ENCODE assay signal across 15 cellular contexts in genomic region chr11:37712246-37712645, GRCh38.
DNase-seq lines count a peak whose midpoint lies in the region; ATAC-seq and TF ChIP-seq lines count a peak whose summit lies in the region.
"Had no signal": no experiment of that assay in that cellular context is flagged by ENCODE, and none has a peak within 500 bp of the region (broad histone marks: within the 10 kb centered on the region; RNA-seq: fewer than 3 reads in every experiment).

No MANE protein-coding gene starts in this region.

- peaks cover 0 to 21% of the 10 kb centered on the region in 2 experiments; a peak in 1 of 4 replicates for H3K4me1 ChIP-seq in SK-N-SH (ENCODE audit: control insufficient read depth in 1 of 2, insufficient read depth in 2 of 2, low read depth in 1 of 2, low read length in 1 of 2)

- H3K4me3 Mint-ChIP-seq in glutamatergic neuron (ENCODE audit: unreplicated experiment), result peak overlapping the region; percentile 61
- H3K4me3 Mint-ChIP-seq: activated CD4-positive, alpha-beta T cell treated with anti-CD3 and anti-CD28 coated beads, Interleukin-2, amount 10 ng/mL, durations not matched to agents 24 days and 14 days; CD4-positive, alpha-beta T cell; dendritic cell treated with granulocyte-macrophage colony-stimulating factor and Interleukin-4, amounts not matched to agents 40 ng/mL and 50 ng/mL, for 4 days had no signal

- peak overlapping the region; percentile 95 for H3K27ac Mint-ChIP-seq in glutamatergic neuron (ENCODE audit: unreplicated experiment)
- H3K27ac Mint-ChIP-seq: activated CD4-positive, alpha-beta T cell treated with anti-CD3 and anti-CD28 coated beads, Interleukin-2, amount 10 ng/mL, durations not matched to agents 24 days and 14 days; CD4-positive, alpha-beta T cell; dendritic cell treated with granulocyte-macrophage colony-stimulating factor and Interleukin-4, amounts not matched to agents 40 ng/mL and 50 ng/mL, for 4 days had no signal

- no peaks in the 10 kb centered on the region for H3K79me2 ChIP-seq in SK-N-SH (ENCODE audit: insufficient read depth)

- WGBS in SK-N-SH (ENCODE audit: low lambda C conversion rate), result 41% methylated on average over 3 of the region's 3 CpGs

- H3K27me3 Mint-ChIP-seq in glutamatergic neuron (ENCODE audit: unreplicated experiment), result no peaks in the 10 kb centered on the region
- H3K27me3 Mint-ChIP-seq: activated CD4-positive, alpha-beta T cell treated with anti-CD3 and anti-CD28 coated beads, Interleukin-2, amount 10 ng/mL, durations not matched to agents 24 days and 14 days; CD4-positive, alpha-beta T cell; dendritic cell treated with granulocyte-macrophage colony-stimulating factor and Interleukin-4, amounts not matched to agents 40 ng/mL and 50 ng/mL, for 4 days had no signal

- H3K9me3 ChIP-seq in AG04450 (ENCODE audit: control insufficient read depth, insufficient read depth, low read length) (no peaks in the 10 kb centered on the region), SK-N-SH (no peaks in the 10 kb centered on the region)

- TF ChIP-seq RAD21 in SK-N-SH (IDR thresholded peaks at IDR 0.05; ENCODE audit: low read length), result peak; percentile 38

- H2AFZ ChIP-seq in SK-N-SH (ENCODE audit: low read depth), result peak overlapping the region; percentile 73

- no peaks in the 10 kb centered on the region for H3K9me2 ChIP-seq in SK-N-SH

- H3K4me3 ChIP-seq in AG04450 (ENCODE audit: low read depth, low read length), result no peak overlapping the region
- H3K4me3 ChIP-seq in SK-N-SH (ENCODE audit: low read depth in 2 of 2, low read length in 1 of 2), result no peak overlapping the region; a peak in 1 of 4 replicates

- H3K27me3 ChIP-seq in AG04450 (ENCODE audit: control insufficient read depth, insufficient read depth, low read length) (no peaks in the 10 kb centered on the region), SK-N-SH (ENCODE audit: insufficient read depth) (no peaks in the 10 kb centered on the region)

- CTCF ChIA-PET in AG04450 (lab: Charles Lee) (interaction anchor here (1.1 kb wide), 1 partner anchor 19 kb away, joined by 5 read pairs; no protein-coding TSS in a partner anchor), SK-N-SH (lab: Yijun Ruan, JAX) (interaction anchor here (0.8 to 1.4 kb wide), 4 partner anchors 16 to 1079 kb away, joined by 3 read pairs; no protein-coding TSS in a partner anchor)

- TF ChIP-seq EP300 in SK-N-SH (IDR thresholded peaks at IDR 0.05; ENCODE audit: borderline replicate concordance in 1 of 2, low read depth in 1 of 2, low read length in 1 of 2), result no peak

- H3K4me2 ChIP-seq in SK-N-SH, result no peak overlapping the region

- H3K36me3 Mint-ChIP-seq in glutamatergic neuron (ENCODE audit: unreplicated experiment), result no peaks in the 10 kb centered on the region

- H3K9ac ChIP-seq in SK-N-SH, result no peak overlapping the region

- peaks cover 23% of the 10 kb centered on the region for H3K4me1 Mint-ChIP-seq in glutamatergic neuron (ENCODE audit: low read depth, unreplicated experiment)
- H3K4me1 Mint-ChIP-seq: activated CD4-positive, alpha-beta T cell treated with anti-CD3 and anti-CD28 coated beads, Interleukin-2, amount 10 ng/mL, durations not matched to agents 24 days and 14 days had no signal

- H3K9me3 Mint-ChIP-seq in glutamatergic neuron (ENCODE audit: unreplicated experiment), result peaks cover 2% of the 10 kb centered on the region
- H3K9me3 Mint-ChIP-seq: activated CD4-positive, alpha-beta T cell treated with anti-CD3 and anti-CD28 coated beads, Interleukin-2, amount 10 ng/mL, durations not matched to agents 24 days and 14 days; dendritic cell treated with granulocyte-macrophage colony-stimulating factor and Interleukin-4, amounts not matched to agents 40 ng/mL and 50 ng/mL, for 4 days had no signal

- no peaks in the 10 kb centered on the region for H3F3A ChIP-seq in SK-N-SH (replicated peaks; ENCODE audit: insufficient read depth)

- POLR2A ChIA-PET in AG04450 (lab: Yijun Ruan, JAX), result no interaction called here
- POLR2A ChIA-PET in SK-N-SH (lab: Yijun Ruan, JAX), result interaction anchor here (0.7 kb wide), 1 partner anchor 1079 kb away, joined by 3 read pairs; no protein-coding TSS in a partner anchor

- no peaks in the 10 kb centered on the region for H4K20me1 ChIP-seq in SK-N-SH (ENCODE audit: insufficient read depth)

- TF ChIP-seq CTCF in AG04450 (IDR thresholded peaks at IDR 0.05; ENCODE audit: low read depth, low read length), result peak; percentile 39
- TF ChIP-seq CTCF in SK-N-SH (IDR thresholded peaks at IDR 0.05), result peak; percentile 43
- TF ChIP-seq CTCF in glutamatergic neuron (IDR thresholded peaks at IDR 0.05; ENCODE audit: partially characterized antibody, unreplicated experiment), result peak; percentile 39

- DNase-seq in AG04450 (ENCODE audit: low read depth, low spot score) (no peak), HPDE6-E6E7 (ENCODE audit: extremely low spot score) (peak; percentile 4), SK-N-SH (peak; percentile 2), glutamatergic neuron (peak; percentile 31), NCI-H1105 (lab: John Stamatoyannopoulos, UW) (no peak), nucleus accumbens (lab: John Stamatoyannopoulos, UW) (no peak)
- DNase-seq: activated CD4-positive, alpha-beta T cell treated with anti-CD3 and anti-CD28 coated beads, Interleukin-2, amount 10 ng/mL, durations not matched to agents 24 days and 14 days; activated naive CD4-positive, alpha-beta T cell; CD4-positive, alpha-beta T cell; MV-4-11; small intestine had no signal

- no peaks in the 10 kb centered on the region for H3K36me3 ChIP-seq in SK-N-SH (replicated peaks in 1 of 2; ENCODE audit: control insufficient read depth in 1 of 2, insufficient read depth in 2 of 2, low read length in 1 of 2)

- H3K27ac ChIP-seq in AG04450 (ENCODE audit: low read depth, low read length) (no peak overlapping the region), SK-N-SH (ENCODE audit: low read depth in 2 of 2, low read length in 1 of 2) (no peak overlapping the region)
- H3K27ac ChIP-seq: RWPE1 had no signal

- ATAC-seq in GM19351 (IDR thresholded peaks at IDR 0.05; ENCODE audit: unreplicated experiment), result no peak
- ATAC-seq in HG02885 (IDR thresholded peaks at IDR 0.05; ENCODE audit: poor library complexity, unreplicated experiment), result no peak

TF ChIP-seq in SK-N-SH, 30 proteins besides CTCF, POLR2A, EP300 and RAD21:
- TF ChIP-seq SMC3 (IDR thresholded peaks at IDR 0.05; ENCODE audit: low read depth, low read length) (no peak), CHD2 (IDR thresholded peaks at IDR 0.05; ENCODE audit: low read length, partially characterized antibody) (no peak), YY1 (IDR thresholded peaks at IDR 0.05; ENCODE audit: low read depth) (no peak), ELF1 (IDR thresholded peaks at IDR 0.05) (no peak), TCF12 (IDR thresholded peaks at IDR 0.05) (no peak), EZH2phosphoT487 (IDR thresholded peaks at IDR 0.05; ENCODE audit: borderline replicate concordance, low read depth) (no peak), RFX5 (IDR thresholded peaks at IDR 0.05; ENCODE audit: low read length) (no peak), IRF3 (IDR thresholded peaks at IDR 0.05; ENCODE audit: low read depth, low read length) (no peak), FOSL2 (IDR thresholded peaks at IDR 0.05; ENCODE audit: borderline replicate concordance, low read depth) (no peak), RXRA (IDR thresholded peaks at IDR 0.05; ENCODE audit: borderline replicate concordance, low read depth) (no peak), RCOR1 (IDR thresholded peaks at IDR 0.05; ENCODE audit: low read length) (no peak), TAF1 (IDR thresholded peaks at IDR 0.05; ENCODE audit: borderline replicate concordance, low read depth, low read length) (no peak), POLR2AphosphoS5 (IDR thresholded peaks at IDR 0.05; ENCODE audit: low read depth, low read length) (no peak), JUND (IDR thresholded peaks at IDR 0.05) (no peak), NFIC (IDR thresholded peaks at IDR 0.05; ENCODE audit: borderline replicate concordance) (no peak), GATA2 (CRISPR knock-in tag; IDR thresholded peaks at IDR 0.05) (no peak)

Comparison
In these comparisons a context has a peak if more than half of its experiments do, and no peak if none do; other contexts are left out.
1. DNase-seq: peak in HPDE6-E6E7 (single experiment), SK-N-SH (single experiment) and glutamatergic neuron (single experiment); none in AG04450 (single experiment), NCI-H1105 (single experiment) and nucleus accumbens (0 of 56).
2. Peak in every context shown above with its lines, with median percentiles within 50 percentile points of each other: CTCF ChIP-seq.